24 cellular contexts compared by ENCODE assay signal in genomic region chr15:39113741-39114140, GRCh38.
DNase-seq lines count a peak whose midpoint lies in the region; ATAC-seq, FAIRE-seq and TF ChIP-seq lines count a peak whose summit lies in the region.
"Had no signal": no experiment of that assay in that cellular context is flagged by ENCODE, and none has a peak within 500 bp of the region (broad histone marks: within the 10 kb centered on the region; RNA-seq: fewer than 3 reads in every experiment).

No MANE protein-coding gene starts in this region.

- no peak overlapping the region for H3K27ac Mint-ChIP-seq in activated CD8-positive, alpha-beta memory T cell treated with anti-CD3 and anti-CD28 coated beads, Interleukin-2, amount 10 ng/mL, durations not matched to agents 7 days and 5 days
- H3K27ac Mint-ChIP-seq: B cell; CD4-positive, CD25-positive, alpha-beta regulatory T cell; CD8-positive, alpha-beta T cell had no signal

- no peak overlapping the region for H3K9ac ChIP-seq in kidney (ENCODE audit: low read length in 2 of 2)
- H3K9ac ChIP-seq: BLaER1, GM23248 had no signal

- H3K27me3 ChIP-seq in osteoblast (ENCODE audit: insufficient read depth, low read length) = no peaks in the 10 kb centered on the region
- H3K27me3 ChIP-seq: BLaER1 had no signal

- TF ChIP-seq CTCF in osteoblast (IDR thresholded peaks at IDR 0.05; ENCODE audit: extremely low read depth, low read depth, low read length) (no peak), kidney (IDR thresholded peaks at IDR 0.05; ENCODE audit: borderline replicate concordance, extremely low read depth, insufficient read depth) (no peak)

- CTCF ChIA-PET in activated CD8-positive, alpha-beta memory T cell treated with anti-CD3 and anti-CD28 coated beads, Interleukin-2, amount 10 ng/mL, durations not matched to agents 7 days and 5 days (lab: Charles Lee) = no interaction called here

- no peaks in the 10 kb centered on the region for H3K79me2 ChIP-seq in osteoblast (ENCODE audit: insufficient read depth, low read length)

- no peak for ATAC-seq in GM19455 (IDR thresholded peaks at IDR 0.05; ENCODE audit: unreplicated experiment)
- ATAC-seq in activated CD8-positive, alpha-beta memory T cell treated with anti-CD3 and anti-CD28 coated beads, Interleukin-2, amount 10 ng/mL, durations not matched to agents 7 days and 5 days = no peak
- ATAC-seq: CD8-positive, alpha-beta T cell; GM12878 had no signal

- H3K36me3 Mint-ChIP-seq in activated CD8-positive, alpha-beta memory T cell treated with anti-CD3 and anti-CD28 coated beads, Interleukin-2, amount 10 ng/mL, durations not matched to agents 7 days and 5 days = peaks cover 1% of the 10 kb centered on the region
- H3K36me3 Mint-ChIP-seq: CD8-positive, alpha-beta T cell had no signal

- H3K4me1 ChIP-seq in osteoblast (ENCODE audit: insufficient read depth, low read length) (peaks cover 25% of the 10 kb centered on the region), kidney (ENCODE audit: control insufficient read depth in 1 of 2, insufficient read depth in 1 of 2, low read depth in 1 of 2, low read length in 2 of 2) (no peaks in the 10 kb centered on the region)
- H3K4me1 ChIP-seq: BLaER1, Caco-2 had no signal

- peak overlapping the region; percentile 44 for H2AFZ ChIP-seq in osteoblast (ENCODE audit: low read length)
- H2AFZ ChIP-seq: GM23248 had no signal

- H3K4me1 Mint-ChIP-seq in activated CD8-positive, alpha-beta memory T cell treated with anti-CD3 and anti-CD28 coated beads, Interleukin-2, amount 10 ng/mL, durations not matched to agents 7 days and 5 days = no peaks in the 10 kb centered on the region
- H3K4me1 Mint-ChIP-seq: B cell; CD4-positive, CD25-positive, alpha-beta regulatory T cell had no signal

- no peak overlapping the region for H3K4me2 ChIP-seq in osteoblast (ENCODE audit: insufficient read depth, low read length)
- H3K4me2 ChIP-seq: BLaER1 had no signal

- H3K4me3 ChIP-seq in osteoblast (ENCODE audit: insufficient read depth, low read length) (no peak overlapping the region), kidney (ENCODE audit: low read length in 2 of 2) (no peak overlapping the region)
- H3K4me3 ChIP-seq: BLaER1, GM12878, GM23248 had no signal

- H4K20me1 ChIP-seq in osteoblast (ENCODE audit: insufficient read depth, low read length) = no peaks in the 10 kb centered on the region
- H4K20me1 ChIP-seq: BLaER1 had no signal

- no peak for FAIRE-seq in kidney (lab: Jason Lieb, UNC)
- FAIRE-seq: A204.1, GM12878, GM18507, H1 had no signal

- intact Hi-C loops in kidney (cut with DNase I) = no loop called here

- H3K36me3 ChIP-seq in osteoblast (ENCODE audit: insufficient read depth, low read length) (no peaks in the 10 kb centered on the region), kidney (ENCODE audit: control insufficient read depth in 1 of 2, insufficient read depth in 2 of 2, low read length in 2 of 2) (no peaks in the 10 kb centered on the region)
- H3K36me3 ChIP-seq: BLaER1 had no signal

- peaks cover 2% of the 10 kb centered on the region for H3K9me3 Mint-ChIP-seq in activated CD8-positive, alpha-beta memory T cell treated with anti-CD3 and anti-CD28 coated beads, Interleukin-2, amount 10 ng/mL, durations not matched to agents 7 days and 5 days (ENCODE audit: low read depth)

- peaks cover 37% of the 10 kb centered on the region for H3K27me3 Mint-ChIP-seq in activated CD8-positive, alpha-beta memory T cell treated with anti-CD3 and anti-CD28 coated beads, Interleukin-2, amount 10 ng/mL, durations not matched to agents 7 days and 5 days

- H3K27ac ChIP-seq in osteoblast (ENCODE audit: low read depth, low read length) (no peak overlapping the region), kidney (ENCODE audit: low read depth in 2 of 2, low read length in 2 of 2) (no peak overlapping the region)
- H3K27ac ChIP-seq: 22Rv1, BLaER1, C4-2B, GM23248 had no signal

- H3K4me3 Mint-ChIP-seq in activated CD8-positive, alpha-beta memory T cell treated with anti-CD3 and anti-CD28 coated beads, Interleukin-2, amount 10 ng/mL, durations not matched to agents 7 days and 5 days = no peak overlapping the region
- H3K4me3 Mint-ChIP-seq: B cell; CD8-positive, alpha-beta T cell had no signal

- H3K9me3 ChIP-seq in osteoblast (ENCODE audit: low read depth, low read length) = no peaks in the 10 kb centered on the region
- peaks cover 0 to 16% of the 10 kb centered on the region in 2 donors for H3K9me3 ChIP-seq in kidney (ENCODE audit: control insufficient read depth in 1 of 2, low read length in 2 of 2)

- DNase-seq in EH (ENCODE audit: low read depth) = peak; percentile 49
- peak; percentile 88 for DNase-seq in M059J (ENCODE audit: low read depth)
- DNase-seq in osteoblast (ENCODE audit: insufficient read length, low spot score, missing footprints) = no peak
- no peak for DNase-seq in kidney
- no peak for DNase-seq in activated CD8-positive, alpha-beta memory T cell treated with anti-CD3 and anti-CD28 coated beads, Interleukin-2, amount 10 ng/mL, durations not matched to agents 7 days and 5 days
- DNase-seq: Caco-2; CD4-positive, CD25-positive, alpha-beta regulatory T cell; CD8-positive, alpha-beta T cell; DMS153; DND-41; EL; GDM1; GM23248; H7; HCEC 1CT had no signal

Comparison
In these comparisons a context has a peak if more than half of its experiments do, and no peak if none do; other contexts are left out.
1. DNase-seq: peak in EH (single experiment) and M059J (single experiment); none in osteoblast (single experiment), kidney (single experiment) and activated CD8-positive, alpha-beta memory T cell treated with anti-CD3 and anti-CD28 coated beads, Interleukin-2, amount 10 ng/mL, durations not matched to agents 7 days and 5 days (single experiment).